1 cellular context compared by ENCODE assay signal in genomic region chr16:12099451-12100123, GRCh38.
TF ChIP-seq lines count a peak whose summit lies in the region.

No MANE protein-coding gene starts in this region.

TF ChIP-seq in HepG2, 621 proteins besides CTCF, POLR2A, EP300 and RAD21 (continued from another document and continues in another):
- TF ChIP-seq ZBTB26 (CRISPR knock-in tag; IDR thresholded peaks at IDR 0.05; ENCODE audit: borderline replicate concordance) (peak; percentile 64; the same call in 1 of the 2 replicates), TCF12 (IDR thresholded peaks at IDR 0.05) (no peak), TCF12 (CRISPR knock-in tag; IDR thresholded peaks at IDR 0.05) (peak; percentile 75; the same call in 1 of the 2 replicates), ZFP36L1 (CRISPR knock-in tag; IDR thresholded peaks at IDR 0.05) (no peak), KDM5A (IDR thresholded peaks at IDR 0.05; ENCODE audit: borderline replicate concordance, low read length) (no peak), ZNF761 (CRISPR knock-in tag; conservative IDR thresholded peaks at IDR 0.05) (no peak), ZNF121 (CRISPR knock-in tag; IDR thresholded peaks at IDR 0.05) (no peak), SOX13 (IDR thresholded peaks at IDR 0.05) (no peak), SOX13 (CRISPR knock-in tag; conservative IDR thresholded peaks at IDR 0.05 in 1 of 2, IDR thresholded peaks at IDR 0.05 in 1 of 2) (no peak), HNF4A (CRISPR knock-in tag; IDR thresholded peaks at IDR 0.05) (no peak), ZNF260 (CRISPR knock-in tag; IDR thresholded peaks at IDR 0.05; ENCODE audit: borderline replicate concordance, low read depth) (no peak), KAT7 (CRISPR knock-in tag; IDR thresholded peaks at IDR 0.05; ENCODE audit: borderline replicate concordance) (no peak), ZBTB21 (CRISPR knock-in tag; IDR thresholded peaks at IDR 0.05) (no peak), ISX (CRISPR knock-in tag; conservative IDR thresholded peaks at IDR 0.05) (no peak), U2AF2 (IDR thresholded peaks at IDR 0.05; ENCODE audit: low read depth, low read length) (no peak), SRY (CRISPR knock-in tag; IDR thresholded peaks at IDR 0.05) (peak; percentile 62; the same call in 1 of the 2 replicates), ZSCAN29 (CRISPR knock-in tag; conservative IDR thresholded peaks at IDR 0.05) (no peak), ZNF530 (CRISPR knock-in tag; IDR thresholded peaks at IDR 0.05; ENCODE audit: low read depth) (no peak), JUN (CRISPR knock-in tag; IDR thresholded peaks at IDR 0.05) (no peak), FOXO4 (CRISPR knock-in tag; conservative IDR thresholded peaks at IDR 0.05) (no peak), ZNF230 (CRISPR knock-in tag; IDR thresholded peaks at IDR 0.05) (no peak), ZNF142 (CRISPR knock-in tag; IDR thresholded peaks at IDR 0.05) (no peak), ZNF160 (CRISPR knock-in tag; IDR thresholded peaks at IDR 0.05) (no peak), ZFP37 (CRISPR knock-in tag; IDR thresholded peaks at IDR 0.05; ENCODE audit: borderline replicate concordance) (no peak), THAP7 (CRISPR knock-in tag; IDR thresholded peaks at IDR 0.05) (no peak; the same call in 1 of the 2 replicates), TP53 (CRISPR knock-in tag; conservative IDR thresholded peaks at IDR 0.05) (no peak), ZNF318 (CRISPR knock-in tag; IDR thresholded peaks at IDR 0.05) (no peak), EEA1 (CRISPR knock-in tag; IDR thresholded peaks at IDR 0.05; ENCODE audit: borderline replicate concordance) (peak; percentile 48; the same call in 1 of the 2 replicates), BRD4 (CRISPR knock-in tag; IDR thresholded peaks at IDR 0.05) (peak; percentile 68), TAF15 (IDR thresholded peaks at IDR 0.05; ENCODE audit: low read depth, low read length, poor library complexity, severe bottlenecking) (no peak), ZNF484 (CRISPR knock-in tag; IDR thresholded peaks at IDR 0.05; ENCODE audit: borderline replicate concordance, low read depth) (no peak), ZNF34 (CRISPR knock-in tag; IDR thresholded peaks at IDR 0.05; ENCODE audit: borderline replicate concordance) (no peak), BCL6 (CRISPR knock-in tag; IDR thresholded peaks at IDR 0.05) (no peak; the same call in 1 of the 2 replicates), HBP1 (CRISPR knock-in tag; IDR thresholded peaks at IDR 0.05; ENCODE audit: low read depth) (no peak; the same call in 1 of the 2 replicates), CENPBD1 (CRISPR knock-in tag; IDR thresholded peaks at IDR 0.05; ENCODE audit: borderline replicate concordance, low read depth) (no peak), PRDM15 (CRISPR knock-in tag; IDR thresholded peaks at IDR 0.05) (no peak)
